Comparison of ENCODE assay signal across 12 cellular contexts in the genomic region with DNA sequence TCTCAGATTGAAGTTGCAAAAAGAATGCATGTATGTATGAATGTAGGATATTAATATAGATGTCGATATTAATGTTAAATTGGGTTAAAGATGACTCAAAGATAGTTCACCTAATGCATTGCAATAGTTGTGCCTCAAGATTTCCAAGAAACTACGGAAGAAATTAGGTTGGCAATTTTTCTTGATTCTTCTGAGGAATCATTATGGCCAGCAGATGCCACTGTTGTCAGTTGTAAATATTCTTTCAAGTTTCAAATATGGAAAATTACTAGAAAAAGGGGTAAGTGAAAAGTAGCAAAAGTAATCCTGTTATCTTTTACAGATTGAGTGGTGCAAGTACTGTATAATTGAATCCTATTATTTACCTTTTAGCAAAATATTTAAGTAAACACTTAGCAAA.
DNase-seq lines count a peak whose midpoint lies in the region; ATAC-seq and TF ChIP-seq lines count a peak whose summit lies in the region.
"Had no signal": no experiment of that assay in that cellular context is flagged by ENCODE, and none has a peak within 500 bp of the region (broad histone marks: within the 10 kb centered on the region; RNA-seq: fewer than 3 reads in every experiment).

No MANE protein-coding gene starts in this region.

- no peak overlapping the region for H3K27ac Mint-ChIP-seq in progenitor cell of endocrine pancreas

- no peaks in the 10 kb centered on the region for H3K36me3 ChIP-seq in BE2C
- H3K36me3 ChIP-seq in prostate gland: no peaks in the 10 kb centered on the region

- no peak overlapping the region for H3K4me3 ChIP-seq in BE2C (ENCODE audit: low read depth, low read length)
- no peak overlapping the region for H3K4me3 ChIP-seq in prostate gland
- H3K4me3 ChIP-seq: K562 had no signal

- in situ Hi-C loops in KBM-7 (cut with MboI; ENCODE audit: low pct_unique_long_range_greater_than_20kb, low sequenced_read_pairs): no loop called here

- no peaks in the 10 kb centered on the region for H3K36me3 Mint-ChIP-seq in progenitor cell of endocrine pancreas (ENCODE audit: insufficient read depth)

- H3K4me3 Mint-ChIP-seq in progenitor cell of endocrine pancreas (ENCODE audit: low read depth): no peak overlapping the region
- H3K4me3 Mint-ChIP-seq: central memory CD8-positive, alpha-beta T cell had no signal

- TF ChIP-seq CTCF in BE2C (IDR thresholded peaks at IDR 0.05; ENCODE audit: low read depth, low read length) (peak; percentile 31), prostate gland (IDR thresholded peaks at IDR 0.05) (peak in 1 of 4 experiments; percentile 12), progenitor cell of endocrine pancreas (IDR thresholded peaks at IDR 0.05; ENCODE audit: unreplicated experiment) (no peak)

- H3K9me3 Mint-ChIP-seq in progenitor cell of endocrine pancreas (ENCODE audit: low read depth): peaks cover 7% of the 10 kb centered on the region
- H3K9me3 Mint-ChIP-seq: central memory CD8-positive, alpha-beta T cell had no signal

- TF ChIP-seq POLR2A in prostate gland (IDR thresholded peaks at IDR 0.05): no peak

- ATAC-seq in GM21723 (IDR thresholded peaks at IDR 0.05; ENCODE audit: unreplicated experiment): no peak
- ATAC-seq: K562 had no signal

- peaks cover 3% of the 10 kb centered on the region; the same call in 1 of the 2 replicates for H3K27me3 ChIP-seq in BE2C
- H3K27me3 ChIP-seq in prostate gland (replicated peaks; ENCODE audit: insufficient read depth): no peaks in the 10 kb centered on the region

- H3K27ac ChIP-seq in prostate gland: no peak overlapping the region

- H3K4me1 Mint-ChIP-seq in progenitor cell of endocrine pancreas (ENCODE audit: low read depth): no peaks in the 10 kb centered on the region
- H3K4me1 Mint-ChIP-seq: central memory CD8-positive, alpha-beta T cell had no signal

- H3K9me3 ChIP-seq in BE2C (0 out of 2 replicates have a peak, but pooled peaks cover under 1% of the 10 kb centered on the region), prostate gland (no peaks in the 10 kb centered on the region)

- 62% methylated on average over 2 of the region's 2 CpGs for WGBS in prostate gland

- intact Hi-C loops in prostate gland (cut with DNase I): no loop called here

- DNase-seq in BE2C (no peak), KBM-7 (peak; percentile 5), amniotic stem cell (lab: John Stamatoyannopoulos, UW) (peak; percentile 17), iris pigment epithelial cell (ENCODE audit: low read depth) (peak; percentile 37), prostate gland (ENCODE audit: low spot score) (no peak), MV-4-11 (lab: John Stamatoyannopoulos, UW) (no peak), progenitor cell of endocrine pancreas (ENCODE audit: low spot score, unreplicated experiment) (no peak)
- DNase-seq: head of caudate nucleus, T-helper 9 cell had no signal

- H3K4me1 ChIP-seq in BE2C (no peaks in the 10 kb centered on the region), prostate gland (replicated peaks) (no peaks in the 10 kb centered on the region)

- H3K27me3 Mint-ChIP-seq in progenitor cell of endocrine pancreas: no peaks in the 10 kb centered on the region
- H3K27me3 Mint-ChIP-seq: central memory CD8-positive, alpha-beta T cell had no signal

Comparison
In these comparisons a context has a peak if more than half of its experiments do, and no peak if none do; other contexts are left out.
1. DNase-seq: peak in KBM-7 (single experiment), amniotic stem cell (single experiment) and iris pigment epithelial cell (single experiment); none in BE2C (single experiment), prostate gland (single experiment), MV-4-11 (single experiment) and progenitor cell of endocrine pancreas (single experiment).